Comparison of ENCODE assay signal across 25 cellular contexts in the genomic region with DNA sequence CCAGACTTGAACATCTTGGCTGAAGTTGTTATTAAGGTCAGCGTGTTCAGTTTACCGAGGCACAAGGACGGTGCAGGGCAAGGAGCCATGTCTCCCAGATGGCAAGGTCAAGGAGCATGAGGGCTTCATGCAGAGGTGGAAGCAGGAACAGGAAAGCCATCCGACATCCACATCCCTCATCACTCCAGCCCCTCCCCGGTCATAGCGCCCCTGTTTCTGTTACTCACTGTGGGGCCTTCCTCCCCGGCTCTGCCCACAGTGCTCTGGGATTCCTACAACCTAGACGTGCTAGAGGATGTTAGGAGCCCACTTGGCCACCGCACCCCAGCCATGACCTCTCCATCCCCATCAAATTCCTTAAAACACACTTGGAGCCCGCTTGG.
DNase-seq lines count a peak whose midpoint lies in the region; ATAC-seq, FAIRE-seq and TF ChIP-seq lines count a peak whose summit lies in the region.
"Had no signal": no experiment of that assay in that cellular context is flagged by ENCODE, and none has a peak within 500 bp of the region (broad histone marks: within the 10 kb centered on the region; RNA-seq: fewer than 3 reads in every experiment).

No MANE protein-coding gene starts in this region.

- no peak overlapping the region for H2AFZ ChIP-seq in H1 (ENCODE audit: low read length)
- H2AFZ ChIP-seq in neuronal stem cell (ENCODE audit: low read length): no peak overlapping the region
- H2AFZ ChIP-seq in GM23338: no peak overlapping the region

- H2BK12ac ChIP-seq in H1 (ENCODE audit: low read depth, low read length) (peak overlapping the region; percentile 40; the same call in 1 of the 2 replicates), neuronal stem cell (ENCODE audit: low read length) (no peak overlapping the region)

- 97% methylated on average over 10 of the region's 10 CpGs; no CpG with 5 or more reads in 1 of the 2 experiments for WGBS in H1 (ENCODE audit: extremely low coverage in 1 of 2, insufficient coverage in 1 of 2, insufficient read length in 1 of 2, insufficient replicate concordance in 2 of 2, low coverage in 1 of 2, low lambda C conversion rate in 2 of 2, missing lambda C conversion rate in 1 of 2), 2 experiments
- no CpG with 5 or more reads among the region's 10 CpGs for WGBS in neuronal stem cell (ENCODE audit: extremely low coverage in 2 of 2, insufficient read length in 2 of 2, insufficient replicate concordance in 1 of 2), 2 donors

- H3K36me3 ChIP-seq in H1 (ENCODE audit: control insufficient read depth in 2 of 4, insufficient read depth in 4 of 4, low read length in 3 of 4) (no peaks in the 10 kb centered on the region), neuronal stem cell (replicated peaks in 1 of 2; ENCODE audit: control insufficient read depth in 2 of 2, insufficient read depth in 2 of 2, low read length in 2 of 2) (no peaks in the 10 kb centered on the region), GM23338 (ENCODE audit: insufficient read depth) (no peaks in the 10 kb centered on the region)
- H3K36me3 ChIP-seq: BE2C; BLaER1 treated with 17β-estradiol and CSF1 and Interleukin-3, amounts not matched to agents 10 nM and 100 nM had no signal

- H3K18ac ChIP-seq in H1 (ENCODE audit: extremely low read depth, low read length) (no peak overlapping the region; the same call in 1 of the 2 replicates), neuronal stem cell (ENCODE audit: low read length) (no peak overlapping the region)

- H3K4me2 ChIP-seq in H1 (ENCODE audit: insufficient read depth in 1 of 2, low read depth in 2 of 2, low read length in 2 of 2) (no peak overlapping the region), neuronal stem cell (ENCODE audit: insufficient read depth, low read length, poor library complexity, severe bottlenecking) (no peak overlapping the region), GM23338 (no peak overlapping the region)
- H3K4me2 ChIP-seq: A549 had no signal

- no peak for TF ChIP-seq POLR2A in H1 (IDR thresholded peaks at IDR 0.05; ENCODE audit: control extremely low read depth in 1 of 2, low read depth in 2 of 2, low read length in 2 of 2)

- H3K79me1 ChIP-seq in H1 (ENCODE audit: low read depth, low read length) (no peaks in the 10 kb centered on the region), neuronal stem cell (ENCODE audit: low read depth, low read length) (no peaks in the 10 kb centered on the region)

- no peaks in the 10 kb centered on the region for H4K20me1 ChIP-seq in H1 (replicated peaks in 1 of 2; ENCODE audit: control insufficient read depth in 1 of 2, insufficient read depth in 2 of 2, low read length in 2 of 2)
- no peaks in the 10 kb centered on the region for H4K20me1 ChIP-seq in GM23338 (replicated peaks; ENCODE audit: insufficient read depth)
- H4K20me1 ChIP-seq: BLaER1 treated with 17β-estradiol and CSF1 and Interleukin-3, amounts not matched to agents 10 nM and 100 nM had no signal

- no peaks in the 10 kb centered on the region for H3K23me2 ChIP-seq in H1 (ENCODE audit: low read depth, low read length)

- H3K79me2 ChIP-seq in H1 (ENCODE audit: control insufficient read depth in 1 of 2, insufficient read depth in 2 of 2, low read length in 2 of 2): no peaks in the 10 kb centered on the region
- no peaks in the 10 kb centered on the region for H3K79me2 ChIP-seq in GM23338 (replicated peaks; ENCODE audit: insufficient read depth)

- H4K5ac ChIP-seq in H1 (ENCODE audit: insufficient read length, low read depth, low read length): no peak overlapping the region

- no peaks in the 10 kb centered on the region for H3K9me3 ChIP-seq in H1 (ENCODE audit: insufficient read depth in 2 of 2, low read depth in 1 of 2, low read length in 1 of 2)
- H3K9me3 ChIP-seq in neuronal stem cell (replicated peaks in 1 of 2; ENCODE audit: control insufficient read depth in 2 of 2, insufficient read depth in 1 of 2, low read depth in 1 of 2, low read length in 2 of 2): no peaks in the 10 kb centered on the region
- H3K9me3 ChIP-seq: A549; BE2C; BLaER1 treated with 17β-estradiol and CSF1 and Interleukin-3, amounts not matched to agents 10 nM and 100 nM had no signal

- H2BK120ac ChIP-seq in H1 (replicated peaks; ENCODE audit: low read depth, low read length) (no peak overlapping the region), neuronal stem cell (ENCODE audit: low read depth, low read length) (no peak overlapping the region)

- TF ChIP-seq RAD21 in H1 (IDR thresholded peaks at IDR 0.05 in 1 of 2, conservative IDR thresholded peaks at IDR 0.05 in 1 of 2; ENCODE audit: low read depth in 2 of 2, low read length in 2 of 2): no peak

- H3K4me3 ChIP-seq in H1 (ENCODE audit: extremely low read depth in 1 of 4, insufficient read depth in 2 of 4, low read depth in 3 of 4, low read length in 4 of 4): no peak overlapping the region
- H3K4me3 ChIP-seq in neuronal stem cell (ENCODE audit: low read length in 2 of 2): no peak overlapping the region
- no peak overlapping the region for H3K4me3 ChIP-seq in GM23338
- H3K4me3 ChIP-seq: A549; BLaER1 treated with 17β-estradiol and CSF1 and Interleukin-3, amounts not matched to agents 10 nM and 100 nM; GM12878 had no signal

- TF ChIP-seq CTCF in H1 (IDR thresholded peaks at IDR 0.05; ENCODE audit: control extremely low read depth in 1 of 3, insufficient read depth in 1 of 3, low read depth in 1 of 3, low read length in 3 of 3) (no peak), nephron progenitor cell (IDR thresholded peaks at IDR 0.05) (no peak), GM23338 (conservative IDR thresholded peaks at IDR 0.05; ENCODE audit: low read depth in 2 of 2) (no peak)

- no peaks in the 10 kb centered on the region for H3F3A ChIP-seq in GM23338 (replicated peaks; ENCODE audit: low read depth)

- H3K4me3 Mint-ChIP-seq in nephron progenitor cell (no peak overlapping the region), GM23338 (no peak overlapping the region; the same call in 2 of the 3 replicates)
- H3K4me3 Mint-ChIP-seq: CD14-positive monocyte; CD4-positive, alpha-beta T cell; CD8-positive, alpha-beta memory T cell had no signal

- no peak overlapping the region; the same call in 1 of the 2 replicates for H2AK5ac ChIP-seq in H1 (ENCODE audit: low read depth, low read length)
- H2AK5ac ChIP-seq in neuronal stem cell (ENCODE audit: low read depth, low read length): peak overlapping the region; percentile 38

- H4K8ac ChIP-seq in H1 (ENCODE audit: extremely low read depth, insufficient read depth, low read length) (no peak overlapping the region), neuronal stem cell (ENCODE audit: low read depth, low read length) (no peak overlapping the region)

- no peak overlapping the region for H3K56ac ChIP-seq in H1 (replicated peaks; ENCODE audit: insufficient read length, low read depth, low read length)

- H2BK15ac ChIP-seq in H1 (ENCODE audit: low read length): peak overlapping the region; percentile 20; the same call in 1 of the 2 replicates
- peak overlapping the region; percentile 72 for H2BK15ac ChIP-seq in neuronal stem cell (ENCODE audit: low read length)

- H2BK5ac ChIP-seq in H1 (ENCODE audit: low read depth, low read length) (no peak overlapping the region), neuronal stem cell (ENCODE audit: low read length) (no peak overlapping the region)

- FAIRE-seq in H1 (lab: Jason Lieb, UNC): no peak
- FAIRE-seq: A549, GM12878, GM19239 had no signal

- H3K27me3 ChIP-seq in H1 (replicated peaks in 1 of 4; ENCODE audit: control insufficient read depth in 3 of 4, extremely low read depth in 1 of 4, insufficient read depth in 3 of 4, low read length in 3 of 4): no peaks in the 10 kb centered on the region; a peak in 2 of 7 replicates
- H3K27me3 ChIP-seq in neuronal stem cell (ENCODE audit: control insufficient read depth in 3 of 3, insufficient read depth in 3 of 3, low read depth in 1 of 3, low read length in 3 of 3): no peaks in the 10 kb centered on the region
- H3K27me3 ChIP-seq in GM23338 (ENCODE audit: insufficient read depth): no peaks in the 10 kb centered on the region
- H3K27me3 ChIP-seq: BE2C; BLaER1 treated with 17β-estradiol and CSF1 and Interleukin-3, amounts not matched to agents 10 nM and 100 nM had no signal

- in situ Hi-C loops in G401 (cut with HindIII; ENCODE audit: low sequenced_read_pairs): no loop called here

- no peak for ATAC-seq in GM23338
- ATAC-seq: A549, GM12878 had no signal

- no peak overlapping the region for H3K9ac ChIP-seq in H1 (replicated peaks in 1 of 4; ENCODE audit: extremely low read depth in 1 of 4, low read depth in 3 of 4, low read length in 3 of 4)
- no peak overlapping the region for H3K9ac ChIP-seq in neuronal stem cell (ENCODE audit: low read depth, low read length, poor library complexity)
- H3K9ac ChIP-seq: BLaER1 treated with 17β-estradiol and CSF1 and Interleukin-3, amounts not matched to agents 10 nM and 100 nM had no signal

- no peak overlapping the region for H3K4ac ChIP-seq in H1 (replicated peaks; ENCODE audit: insufficient read length, low read depth, low read length)
- H3K4ac ChIP-seq in neuronal stem cell (ENCODE audit: low read length): no peak overlapping the region

- no peak for TF ChIP-seq EP300 in H1 (IDR thresholded peaks at IDR 0.05; ENCODE audit: borderline replicate concordance in 1 of 2, low read depth in 2 of 2, low read length in 2 of 2)

- CTCF ChIA-PET in H1 (lab: Charles Lee; ENCODE audit: partially characterized antibody): interaction anchor here (1.0 to 1.5 kb wide), 2 partner anchors 12 to 121 kb away, joined by 3 read pairs; no protein-coding TSS in a partner anchor

- H3K36me3 Mint-ChIP-seq in nephron progenitor cell (ENCODE audit: low read depth) (no peaks in the 10 kb centered on the region), GM23338 (ENCODE audit: low read depth) (no peaks in the 10 kb centered on the region)
- H3K36me3 Mint-ChIP-seq: CD14-positive monocyte; CD8-positive, alpha-beta memory T cell had no signal

- H2BK20ac ChIP-seq in H1 (ENCODE audit: low read length): no peak overlapping the region

- H3K27me3 Mint-ChIP-seq in nephron progenitor cell (ENCODE audit: low read depth, poor library complexity) (peaks cover 7% of the 10 kb centered on the region), GM23338 (ENCODE audit: insufficient read depth, low read depth, poor library complexity) (peaks cover 13% of the 10 kb centered on the region)
- H3K27me3 Mint-ChIP-seq: CD4-positive, alpha-beta T cell had no signal

- H3K23ac ChIP-seq in H1 (ENCODE audit: insufficient read length) (no peak overlapping the region), neuronal stem cell (ENCODE audit: low read depth, low read length, poor library complexity) (no peak overlapping the region)

- DNase-seq in G401 (ENCODE audit: low spot score): peak; percentile 7
- no peak for DNase-seq in H1 (ENCODE audit: low read depth in 1 of 2, low spot score in 2 of 2)
- peak; percentile 73 for DNase-seq in mesenteric fat pad (ENCODE audit: low spot score)
- DNase-seq in neuronal stem cell (ENCODE audit: low spot score): no peak
- no peak for DNase-seq in NAMALWA (ENCODE audit: low spot score)
- no peak for DNase-seq in DMS79 (lab: John Stamatoyannopoulos, UW)
- no peak for DNase-seq in nephron progenitor cell
- DNase-seq in GM23338 (ENCODE audit: low spot score): no peak
- DNase-seq: 8988T; ACHN; AML-193; BE2C; Calu3; CD4-positive, alpha-beta T cell; CD8-positive, alpha-beta memory T cell; DND-41; GDM1; GOT3; H7; HCEC 1CT had no signal

- POLR2A ChIA-PET in H1 (lab: Charles Lee; ENCODE audit: partially characterized antibody): interaction anchor here (1.0 kb wide), 1 partner anchor 25 kb away, joined by 3 read pairs; no protein-coding TSS in a partner anchor

- no peak overlapping the region for H3K27ac ChIP-seq in H1 (ENCODE audit: low read depth, low read length)
- H3K27ac ChIP-seq in neuronal stem cell (replicated peaks; ENCODE audit: low read length): no peak overlapping the region
- H3K27ac ChIP-seq in GM23338 (ENCODE audit: low read depth): no peak overlapping the region
- H3K27ac ChIP-seq: A549; BLaER1 treated with 17β-estradiol and CSF1 and Interleukin-3, amounts not matched to agents 10 nM and 100 nM had no signal

- H4K91ac ChIP-seq in H1 (replicated peaks; ENCODE audit: insufficient read length, low read length) (peak overlapping the region; percentile 3), neuronal stem cell (ENCODE audit: low read depth, low read length, poor library complexity) (no peak overlapping the region)

- H3K9me2 ChIP-seq in GM23338 (ENCODE audit: insufficient read depth): 0 out of 2 replicates have a peak, but pooled peaks cover 7% of the 10 kb centered on the region

- H3K9me3 Mint-ChIP-seq in nephron progenitor cell (no peaks in the 10 kb centered on the region), GM23338 (peaks cover 2% of the 10 kb centered on the region; the same call in 1 of the 3 replicates)
- H3K9me3 Mint-ChIP-seq: CD4-positive, alpha-beta T cell; CD8-positive, alpha-beta memory T cell had no signal

- H3K27ac Mint-ChIP-seq in nephron progenitor cell (no peak overlapping the region), GM23338 (no peak overlapping the region)
- H3K27ac Mint-ChIP-seq: CD4-positive, alpha-beta T cell; CD8-positive, alpha-beta memory T cell had no signal

- peaks cover 44% of the 10 kb centered on the region for H3K4me1 Mint-ChIP-seq in nephron progenitor cell
- H3K4me1 Mint-ChIP-seq in GM23338: peaks cover 44% of the 10 kb centered on the region
- H3K4me1 Mint-ChIP-seq: CD14-positive monocyte had no signal

- H3K4me1 ChIP-seq in H1 (replicated peaks in 1 of 4; ENCODE audit: control insufficient read depth in 3 of 4, insufficient read depth in 4 of 4, low read length in 3 of 4) (peaks cover 10 to 28% (median 21%) of the 10 kb centered on the region in 4 experiments), neuronal stem cell (ENCODE audit: control insufficient read depth in 2 of 2, insufficient read depth in 1 of 2, low read depth in 1 of 2, low read length in 2 of 2) (peaks cover 19 to 26% of the 10 kb centered on the region in 2 donors), GM23338 (ENCODE audit: insufficient read depth) (peaks cover 21% of the 10 kb centered on the region)
- H3K4me1 ChIP-seq: A549 had no signal

- H3K14ac ChIP-seq in H1 (ENCODE audit: insufficient read length): no peak overlapping the region
- no peak overlapping the region for H3K14ac ChIP-seq in neuronal stem cell (ENCODE audit: low read length)

Comparison
In these comparisons a context has a peak if more than half of its experiments do, and no peak if none do; other contexts are left out.
1. DNase-seq: peak in G401 (single experiment) and mesenteric fat pad (single experiment); none in H1 (0 of 2), neuronal stem cell (single experiment), NAMALWA (single experiment), DMS79 (single experiment), nephron progenitor cell (single experiment) and GM23338 (single experiment).